18 cellular contexts compared by ENCODE assay signal in genomic region chr10:100791254-100792058, GRCh38. TPM values are rescaled to one million over a fixed set of nuclear protein-coding genes. Genes with fewer than 3 reads are reported as not detected.
DNase-seq lines count a peak whose midpoint lies in the region; ATAC-seq and TF ChIP-seq lines count a peak whose summit lies in the region.
"Had no signal": no experiment of that assay in that cellular context is flagged by ENCODE, and none has a peak within 500 bp of the region (broad histone marks: within the 10 kb centered on the region; RNA-seq: fewer than 3 reads in every experiment).

No MANE protein-coding gene starts in this region.

- H3K4me3 ChIP-seq in tibial artery: no peak overlapping the region
- H3K4me3 ChIP-seq: Peyer's patch had no signal

- TF ChIP-seq CTCF in chondrocyte (IDR thresholded peaks at IDR 0.05): no peak
- TF ChIP-seq CTCF in mesothelial cell of epicardium (IDR thresholded peaks at IDR 0.05; ENCODE audit: unreplicated experiment): no peak
- no peak for TF ChIP-seq CTCF in tibial artery (IDR thresholded peaks at IDR 0.05)

- H3K27ac Mint-ChIP-seq in chondrocyte (ENCODE audit: unreplicated experiment): no peak overlapping the region
- peak overlapping the region; percentile 75 for H3K27ac Mint-ChIP-seq in mesothelial cell of epicardium
- H3K27ac Mint-ChIP-seq: CD14-positive monocyte had no signal

- ATAC-seq in HG03159 (IDR thresholded peaks at IDR 0.05; ENCODE audit: unreplicated experiment): no peak
- ATAC-seq in GM18873 (IDR thresholded peaks at IDR 0.05; ENCODE audit: low FRiP score, unreplicated experiment): no peak

- H3K36me3 Mint-ChIP-seq in chondrocyte (ENCODE audit: low read depth) (no peaks in the 10 kb centered on the region), mesothelial cell of epicardium (no peaks in the 10 kb centered on the region)
- H3K36me3 Mint-ChIP-seq: CD14-positive monocyte had no signal

- H3K27me3 ChIP-seq in tibial artery: peaks cover 0 to 53% of the 10 kb centered on the region in 2 donors
- H3K27me3 ChIP-seq: Peyer's patch had no signal

- no peaks in the 10 kb centered on the region for H3K4me1 ChIP-seq in tibial artery
- H3K4me1 ChIP-seq: Caco-2, Peyer's patch had no signal

- no peaks in the 10 kb centered on the region for H3K4me1 Mint-ChIP-seq in chondrocyte (ENCODE audit: low read depth)
- H3K4me1 Mint-ChIP-seq in mesothelial cell of epicardium: peaks cover 43% of the 10 kb centered on the region
- H3K4me1 Mint-ChIP-seq: CD14-positive monocyte had no signal

- no peak overlapping the region for H3K4me3 Mint-ChIP-seq in chondrocyte (ENCODE audit: unreplicated experiment)
- no peak overlapping the region for H3K4me3 Mint-ChIP-seq in mesothelial cell of epicardium
- H3K4me3 Mint-ChIP-seq: CD14-positive monocyte had no signal

- no peaks in the 10 kb centered on the region for H3K9me3 ChIP-seq in tibial artery
- H3K9me3 ChIP-seq: Caco-2, Peyer's patch had no signal

- intact Hi-C loops in tibial artery (cut with DNase I; ENCODE audit: low total_unique reads): no loop called here

- H3K36me3 ChIP-seq in tibial artery: no peaks in the 10 kb centered on the region
- H3K36me3 ChIP-seq: Peyer's patch had no signal

- DNase-seq in NCI-H1694 (lab: John Stamatoyannopoulos, UW) (peak; percentile 28), chondrocyte (ENCODE audit: low spot score) (peak; percentile 54), mesothelial cell of epicardium (ENCODE audit: low spot score in 2 of 2, unreplicated experiment in 2 of 2) (peak in 1 of 2 experiments; percentile 50), superior temporal gyrus (ENCODE audit: extremely low spot score) (peak; percentile 19), tibial artery (no peak), HCEC 1CT (no peak)
- DNase-seq: Caco-2, MV-4-11, NCI-H1436, NCI-H2107, NCI-H748 treated with DMSO at 0.1 percent for 48 hours, Peyer's patch, SHP77 treated with DMSO at 0.1 percent for 48 hours had no signal

- H3K9me3 Mint-ChIP-seq in chondrocyte (ENCODE audit: low read depth) (no peaks in the 10 kb centered on the region), mesothelial cell of epicardium (no peaks in the 10 kb centered on the region)

- no peak overlapping the region for H3K27ac ChIP-seq in tibial artery
- H3K27ac ChIP-seq: Peyer's patch had no signal

- H3K27me3 Mint-ChIP-seq in chondrocyte (ENCODE audit: low read depth): peaks cover 70% of the 10 kb centered on the region
- peaks cover 34% of the 10 kb centered on the region for H3K27me3 Mint-ChIP-seq in mesothelial cell of epicardium (ENCODE audit: low read depth)

RNA-seq across cellular contexts. Expression of gene PAX2, which starts 46.1 kb away (rescaled TPM):
- 0.62 to 0.87 TPM in 2 of 3 replicates, not detected in the other for total RNA-seq in chondrocyte
- not detected in 3 replicates for total RNA-seq in mesothelial cell of epicardium
- total RNA-seq: A673, HT1080, Peyer's patch had no signal

Comparison
In these comparisons a context has a peak if more than half of its experiments do, and no peak if none do; other contexts are left out.
1. DNase-seq: peak in NCI-H1694 (single experiment), chondrocyte (single experiment) and superior temporal gyrus (single experiment); none in tibial artery (0 of 2) and HCEC 1CT (single experiment).